In genomic region chr18:79644006-79644665, GRCh38 we compare ENCODE assay signal across 8 cellular contexts. TPM values are rescaled to one million over a fixed set of nuclear protein-coding genes. Genes with fewer than 3 reads are reported as not detected.
DNase-seq lines count a peak whose midpoint lies in the region; ATAC-seq and TF ChIP-seq lines count a peak whose summit lies in the region.

No MANE protein-coding gene starts in this region.

- H3K4me1 ChIP-seq in BE2C, result no peaks in the 10 kb centered on the region

- no peak overlapping the region for H3K4me3 ChIP-seq in BE2C (ENCODE audit: low read depth, low read length)

- H3K27ac Mint-ChIP-seq in nephron, result no peak overlapping the region

- no peaks in the 10 kb centered on the region for H3K36me3 ChIP-seq in BE2C

- no peaks in the 10 kb centered on the region for H3K9me3 Mint-ChIP-seq in nephron

- peaks cover 22% of the 10 kb centered on the region for H3K4me1 Mint-ChIP-seq in nephron

- no peak overlapping the region for H3K4me3 Mint-ChIP-seq in nephron

- ATAC-seq in HG03460 (IDR thresholded peaks at IDR 0.05; ENCODE audit: unreplicated experiment), result peak; percentile 74
- peak; percentile 75 for ATAC-seq in esophagus mucosa

- no peaks in the 10 kb centered on the region for H3K27me3 ChIP-seq in BE2C

- no peaks in the 10 kb centered on the region for H3K36me3 Mint-ChIP-seq in nephron (ENCODE audit: low read depth)

- TF ChIP-seq CTCF in BE2C (IDR thresholded peaks at IDR 0.05; ENCODE audit: low read depth, low read length) (peak; percentile 75), nephron (IDR thresholded peaks at IDR 0.05; ENCODE audit: unreplicated experiment in 3 of 3) (peak; percentile 99)

- H3K27me3 Mint-ChIP-seq in nephron (ENCODE audit: low read depth), result peaks cover 10% of the 10 kb centered on the region

- no peaks in the 10 kb centered on the region for H3K9me3 ChIP-seq in BE2C

- DNase-seq in BE2C, result peak; percentile 60
- peak; percentile 93 for DNase-seq in GM19238 (ENCODE audit: insufficient read length, low spot score)
- DNase-seq in NOMO-1 treated with DMSO at 0.1 percent for 48 hours (lab: John Stamatoyannopoulos, UW; ENCODE audit: unreplicated experiment), result peak; percentile 50
- DNase-seq in activated CD8-positive, alpha-beta memory T cell treated with anti-CD3 and anti-CD28 coated beads, Interleukin-2, amount 50 U/mL, for 4 hours, result peak; percentile 74
- DNase-seq in stimulated activated naive CD4-positive, alpha-beta T cell treated with Interleukin-2 at 50 U/mL for 16 hours (lab: John Stamatoyannopoulos, UW), result peak; percentile 57

RNA-seq across cellular contexts. Expression of gene CTDP1, which starts 35.5 kb away (rescaled TPM):
- polyA plus RNA-seq in BE2C (2012; ENCODE audit: insufficient read depth, insufficient read length, low read depth), result 18.1 TPM
- 10.7 TPM for total RNA-seq in esophagus mucosa
